Comparison of ENCODE assay signal across 15 cellular contexts in the genomic region with DNA sequence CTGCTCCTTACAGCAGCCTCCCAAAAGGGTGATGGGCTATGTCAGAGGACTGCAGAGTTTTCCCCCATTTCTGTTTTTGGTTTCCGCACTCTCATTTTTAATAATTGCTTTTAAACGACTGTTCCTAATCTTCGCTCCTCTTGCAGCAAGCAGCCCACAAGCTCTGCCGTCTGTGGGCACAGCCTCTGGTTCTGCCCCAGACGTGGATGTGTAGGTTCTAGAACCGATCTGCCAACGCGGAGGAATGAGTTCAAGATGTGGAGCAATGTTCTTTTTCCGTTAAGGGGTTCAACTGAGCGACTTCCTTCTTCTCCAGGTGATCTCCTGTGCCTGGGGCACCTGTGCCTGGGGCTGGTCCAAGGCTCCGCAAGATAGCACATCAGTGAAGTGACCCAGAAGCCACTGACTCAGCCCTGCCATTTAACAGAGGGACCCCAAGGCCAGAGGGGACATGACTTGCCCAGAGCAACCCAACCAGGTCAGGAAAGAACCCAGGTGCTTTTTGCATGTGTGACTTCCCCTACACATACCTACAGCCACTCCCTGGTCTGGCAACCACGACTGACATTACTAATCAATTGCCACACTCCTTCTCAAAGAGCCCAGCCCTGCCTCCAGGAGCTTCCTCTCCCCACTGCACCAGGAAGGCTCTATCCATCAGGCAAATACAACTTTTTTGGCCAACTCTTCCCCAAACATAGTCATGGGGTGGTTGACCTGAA. TPM values are rescaled to one million over a fixed set of nuclear protein-coding genes. Genes with fewer than 3 reads are reported as not detected.
DNase-seq lines count a peak whose midpoint lies in the region; ATAC-seq and TF ChIP-seq lines count a peak whose summit lies in the region.
"Had no signal": no experiment of that assay in that cellular context is flagged by ENCODE, and none has a peak within 500 bp of the region (broad histone marks: within the 10 kb centered on the region; RNA-seq: fewer than 3 reads in every experiment).

No MANE protein-coding gene starts in this region.

- POLR2A ChIA-PET in HCT116 (lab: Charles Lee): no interaction called here

- intact Hi-C loops in HCT116 (cut with micrococcal nuclease): no loop called here

- no peak for TF ChIP-seq RAD21 in HCT116 (IDR thresholded peaks at IDR 0.05; ENCODE audit: low read depth)

- no peaks in the 10 kb centered on the region for H3K79me2 ChIP-seq in HCT116 (ENCODE audit: insufficient read depth, low read length)

- RAD21 ChIA-PET in HCT116 (lab: Charles Lee; ENCODE audit: low non-redundant PET in 1 of 2, low total read pairs in 2 of 2, uncharacterized antibody in 2 of 2, unreplicated experiment in 2 of 2): no interaction called here

- no peaks in the 10 kb centered on the region for H3K9me2 ChIP-seq in HCT116 (ENCODE audit: insufficient read depth)

- peaks cover 12% of the 10 kb centered on the region for H3K27me3 Mint-ChIP-seq in stimulated activated memory B cell treated with anti-CD40 and anti-IgM and Interleukin-4, amounts not matched to agents 10 μg/mL and 1 μg/mL and 100 μg/mL, for 72 hours

- no peak overlapping the region for H3K4me2 ChIP-seq in HCT116 (ENCODE audit: low read length)

- BruUV-seq in HCT116 (replicated peaks; lab: Mats Ljungman, UMichigan): no TSS peak

- peaks cover 0 to 2% of the 10 kb centered on the region in 2 experiments; a peak in 1 of 4 replicates for H3K4me1 ChIP-seq in HCT116 (ENCODE audit: control insufficient read depth in 1 of 2, insufficient read depth in 2 of 2, low read length in 2 of 2)

- TF ChIP-seq POLR2A in HCT116 (IDR thresholded peaks at IDR 0.05; ENCODE audit: borderline replicate concordance, extremely low read depth, insufficient read depth, insufficient read length): no peak

- peaks cover 7% of the 10 kb centered on the region for H3K36me3 Mint-ChIP-seq in stimulated activated memory B cell treated with anti-CD40 and anti-IgM and Interleukin-4, amounts not matched to agents 10 μg/mL and 1 μg/mL and 100 μg/mL, for 72 hours

- peak overlapping the region; percentile 73 for H3K27ac Mint-ChIP-seq in stimulated activated memory B cell treated with anti-CD40 and anti-IgM and Interleukin-4, amounts not matched to agents 10 μg/mL and 1 μg/mL and 100 μg/mL, for 72 hours

- H3K9ac ChIP-seq in HCT116 (ENCODE audit: low read length): no peak overlapping the region

- H3K4me3 Mint-ChIP-seq in stimulated activated memory B cell treated with anti-CD40 and anti-IgM and Interleukin-4, amounts not matched to agents 10 μg/mL and 1 μg/mL and 100 μg/mL, for 72 hours: peak overlapping the region; percentile 3

- H3K27me3 ChIP-seq in HCT116 (ENCODE audit: insufficient read depth, low read length) (peaks cover 96% of the 10 kb centered on the region), H7 (ENCODE audit: control insufficient read depth, insufficient read depth, low read length) (no peaks in the 10 kb centered on the region)
- H3K27me3 ChIP-seq: body of pancreas, SJCRH30 had no signal

- H3K9me3 ChIP-seq in HCT116 (ENCODE audit: control insufficient read depth in 1 of 2, insufficient read depth in 1 of 2, low read depth in 1 of 2, low read length in 2 of 2): no peaks in the 10 kb centered on the region
- H3K9me3 ChIP-seq: body of pancreas, SJCRH30 had no signal

- H3K4me3 ChIP-seq in HCT116 (replicated peaks in 1 of 2; ENCODE audit: low read depth in 1 of 2, low read length in 2 of 2) (no peak overlapping the region), H7 (ENCODE audit: insufficient read depth, low read depth, low read length) (no peak overlapping the region)
- H3K4me3 ChIP-seq: body of pancreas, SJCRH30 had no signal

- H3K36me3 ChIP-seq in HCT116 (ENCODE audit: control insufficient read depth in 1 of 2, insufficient read depth in 2 of 2, low read length in 2 of 2) (no peaks in the 10 kb centered on the region), H7 (replicated peaks; ENCODE audit: control insufficient read depth, insufficient read depth, low read length) (no peaks in the 10 kb centered on the region; the same call in 1 of the 2 replicates)

- no peaks in the 10 kb centered on the region for H4K20me1 ChIP-seq in HCT116 (ENCODE audit: insufficient read depth)

- peaks cover 95% of the 10 kb centered on the region for H3K4me1 Mint-ChIP-seq in stimulated activated memory B cell treated with anti-CD40 and anti-IgM and Interleukin-4, amounts not matched to agents 10 μg/mL and 1 μg/mL and 100 μg/mL, for 72 hours

- TF ChIP-seq CTCF in HCT116 (IDR thresholded peaks at IDR 0.05 in 2 of 3, conservative IDR thresholded peaks at IDR 0.05 in 1 of 3; ENCODE audit: borderline replicate concordance in 1 of 3, insufficient read depth in 1 of 3, low read depth in 2 of 3, low read length in 2 of 3): no peak

- no peaks in the 10 kb centered on the region for H3K9me3 Mint-ChIP-seq in stimulated activated memory B cell treated with anti-CD40 and anti-IgM and Interleukin-4, amounts not matched to agents 10 μg/mL and 1 μg/mL and 100 μg/mL, for 72 hours

- DNase-seq in HCT116 (ENCODE audit: low read depth, low spot score) (no peak), SW480 (ENCODE audit: low spot score) (peak; percentile 75), islet precursor cell (peak; percentile 68), H7 (no peak), DMS53 (lab: John Stamatoyannopoulos, UW) (no peak), NCI-H2171 (lab: John Stamatoyannopoulos, UW) (no peak)
- DNase-seq: activated gamma-delta T cell; C1 segment of cervical spinal cord; mesendoderm; NK-92 treated with Interleukin-12 subunit alpha and Interleukin-12 subunit beta, amount 100 ng/mL, for 24 hours; substantia nigra had no signal

- H2AFZ ChIP-seq in HCT116 (ENCODE audit: low read depth, low read length, poor library complexity, severe bottlenecking): no peak overlapping the region

- no peak overlapping the region for H3K27ac ChIP-seq in HCT116 (ENCODE audit: low read depth, low read length)
- H3K27ac ChIP-seq: SJCRH30 had no signal

- CTCF ChIA-PET in HCT116 (lab: Charles Lee): interaction anchor here (1.7 kb wide), 1 partner anchor 11 kb away, joined by 4 read pairs; no protein-coding TSS in a partner anchor

- ATAC-seq in HCT116 (peak; percentile 42; the same call in 1 of the 2 replicates), GM18517 (IDR thresholded peaks at IDR 0.05; ENCODE audit: unreplicated experiment) (no peak)
- peak; percentile 55 for ATAC-seq in stimulated activated memory B cell treated with anti-CD40 and anti-IgM and Interleukin-4, amounts not matched to agents 10 μg/mL and 1 μg/mL and 100 μg/mL, for 72 hours
- ATAC-seq: body of pancreas had no signal

TF ChIP-seq in HCT116, 20 proteins besides CTCF, POLR2A, EP300 and RAD21 (continues in another document):
- TF ChIP-seq SIN3A (IDR thresholded peaks at IDR 0.05; ENCODE audit: low read depth) (no peak), REST (IDR thresholded peaks at IDR 0.05; ENCODE audit: low read depth) (no peak), SRF (IDR thresholded peaks at IDR 0.05; ENCODE audit: low read depth) (no peak), MAX (IDR thresholded peaks at IDR 0.05) (no peak), JUND (IDR thresholded peaks at IDR 0.05) (no peak), ELF1 (IDR thresholded peaks at IDR 0.05; ENCODE audit: borderline replicate concordance, low read depth) (no peak), TCF7L2 (IDR thresholded peaks at IDR 0.05; ENCODE audit: borderline replicate concordance, extremely low read depth, insufficient read depth, insufficient read length) (no peak), FOSL1 (IDR thresholded peaks at IDR 0.05; ENCODE audit: low read depth) (no peak)
- TF ChIP-seq, protein P1, sequence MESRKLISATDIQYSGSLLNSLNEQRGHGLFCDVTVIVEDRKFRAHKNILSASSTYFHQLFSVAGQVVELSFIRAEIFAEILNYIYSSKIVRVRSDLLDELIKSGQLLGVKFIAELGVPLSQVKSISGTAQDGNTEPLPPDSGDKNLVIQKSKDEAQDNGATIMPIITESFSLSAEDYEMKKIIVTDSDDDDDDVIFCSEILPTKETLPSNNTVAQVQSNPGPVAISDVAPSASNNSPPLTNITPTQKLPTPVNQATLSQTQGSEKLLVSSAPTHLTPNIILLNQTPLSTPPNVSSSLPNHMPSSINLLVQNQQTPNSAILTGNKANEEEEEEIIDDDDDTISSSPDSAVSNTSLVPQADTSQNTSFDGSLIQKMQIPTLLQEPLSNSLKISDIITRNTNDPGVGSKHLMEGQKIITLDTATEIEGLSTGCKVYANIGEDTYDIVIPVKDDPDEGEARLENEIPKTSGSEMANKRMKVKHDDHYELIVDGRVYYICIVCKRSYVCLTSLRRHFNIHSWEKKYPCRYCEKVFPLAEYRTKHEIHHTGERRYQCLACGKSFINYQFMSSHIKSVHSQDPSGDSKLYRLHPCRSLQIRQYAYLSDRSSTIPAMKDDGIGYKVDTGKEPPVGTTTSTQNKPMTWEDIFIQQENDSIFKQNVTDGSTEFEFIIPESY (IDR thresholded peaks at IDR 0.05; ENCODE audit: extremely low read depth, insufficient replicate concordance, low read length): no peak

RNA-seq across cellular contexts. Expression of gene PMEPA1, which starts 22.7 kb away (rescaled TPM):
- total RNA-seq in HCT116 (2021; ENCODE audit: unreplicated experiment): 0.64 TPM
- polyA plus RNA-seq in HCT116 (2012): 1.1 and 2.3 TPM in 2 replicates
- total RNA-seq in H7 (2014; rRNA removed; shearing (Covaris generic)): 17.8 and 25.1 TPM in 2 replicates

Comparison
In these comparisons a context has a peak if more than half of its experiments do, and no peak if none do; other contexts are left out.
1. DNase-seq: peak in SW480 (single experiment) and islet precursor cell (single experiment); none in HCT116 (single experiment), H7 (single experiment), DMS53 (single experiment) and NCI-H2171 (single experiment).
2. RNA of gene PMEPA1, which starts 22.7 kb away (total RNA-seq): 17.8 to 25.1 TPM in H7; 0.64 TPM in HCT116 (single experiment); every median in the first group is over 10 times any median in the second.